ENCODE assay signal across 15 cellular contexts in the genomic region with DNA sequence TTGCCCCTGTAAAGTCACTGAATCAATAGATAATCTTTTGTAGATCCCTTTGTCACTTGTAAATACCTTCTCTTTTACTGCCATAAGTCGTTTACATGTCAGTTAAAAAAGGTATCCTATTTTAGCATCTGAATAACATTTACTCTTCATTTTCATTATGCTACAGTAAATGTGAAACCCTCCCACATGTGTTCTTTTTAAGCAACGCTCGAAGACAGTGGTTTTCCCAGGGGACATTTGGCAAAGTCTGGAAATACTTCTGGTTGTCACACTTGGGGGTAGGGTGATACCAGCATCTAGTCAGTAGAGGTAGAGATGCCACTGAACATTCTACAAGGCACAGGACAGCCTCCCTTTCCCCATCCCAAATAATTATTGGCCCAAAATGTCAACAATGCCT. TPM values are rescaled to one million over a fixed set of nuclear protein-coding genes. Genes with fewer than 3 reads are reported as not detected.
DNase-seq lines count a peak whose midpoint lies in the region; ATAC-seq and TF ChIP-seq lines count a peak whose summit lies in the region.
"Had no signal": no experiment of that assay in that cellular context is flagged by ENCODE, and none has a peak within 500 bp of the region (broad histone marks: within the 10 kb centered on the region; RNA-seq: fewer than 3 reads in every experiment).

No MANE protein-coding gene starts in this region.

- intact Hi-C loops in thyroid gland (cut with DNase I), result no loop called here

- no peaks in the 10 kb centered on the region for H3K27me3 Mint-ChIP-seq in CD4-positive, CD25-positive, alpha-beta regulatory T cell
- H3K27me3 Mint-ChIP-seq: naive B cell had no signal

- H3K27me3 ChIP-seq in CD4-positive, CD25-positive, alpha-beta regulatory T cell (ENCODE audit: control insufficient read depth, insufficient read depth, low read length), result no peaks in the 10 kb centered on the region
- no peaks in the 10 kb centered on the region for H3K27me3 ChIP-seq in thyroid gland

- no peak overlapping the region for H3K4me3 ChIP-seq in CD4-positive, CD25-positive, alpha-beta regulatory T cell (ENCODE audit: low read depth, low read length)
- H3K4me3 ChIP-seq in thyroid gland (replicated peaks in 1 of 3), result no peak overlapping the region

- H3K36me3 Mint-ChIP-seq in CD4-positive, CD25-positive, alpha-beta regulatory T cell, result peaks cover 34% of the 10 kb centered on the region

- DNase-seq in CD4-positive, CD25-positive, alpha-beta regulatory T cell, result no peak
- DNase-seq in fibroblast of peridontal ligament (ENCODE audit: extremely low read depth) (peak; percentile 27), NCI-H226 (no peak), thyroid gland (no peak), A172 (ENCODE audit: low spot score) (no peak)
- DNase-seq in stimulated activated CD4-positive, alpha-beta T cell treated with anti-CD3 and anti-CD28 coated beads, Interleukin-2, amount 100 ng/mL, for 24 hours, result no peak
- DNase-seq: Karpas-422, naive B cell, NCI-H146, NCI-H510A had no signal

- H3K9me3 Mint-ChIP-seq in CD4-positive, CD25-positive, alpha-beta regulatory T cell, result no peaks in the 10 kb centered on the region
- H3K9me3 Mint-ChIP-seq: naive B cell had no signal

- H3K4me1 Mint-ChIP-seq in CD4-positive, CD25-positive, alpha-beta regulatory T cell, result peaks cover 31 to 72% (median 50%) of the 10 kb centered on the region in 4 donors

- H3K36me3 ChIP-seq in CD4-positive, CD25-positive, alpha-beta regulatory T cell (ENCODE audit: control insufficient read depth, insufficient read depth, low read length), result peaks cover 29% of the 10 kb centered on the region
- no peaks in the 10 kb centered on the region for H3K36me3 ChIP-seq in thyroid gland

- TF ChIP-seq CTCF in thyroid gland (IDR thresholded peaks at IDR 0.05), result no peak

- H3K4me1 ChIP-seq in CD4-positive, CD25-positive, alpha-beta regulatory T cell (ENCODE audit: control insufficient read depth, insufficient read depth, low read length, poor library complexity, severe bottlenecking), result peaks cover 7% of the 10 kb centered on the region
- H3K4me1 ChIP-seq in thyroid gland, result peaks cover 0 to 6% of the 10 kb centered on the region in 2 donors

- H3K4me3 Mint-ChIP-seq in CD4-positive, CD25-positive, alpha-beta regulatory T cell, result peak overlapping the region in 1 of 4 donors; percentile 6
- H3K4me3 Mint-ChIP-seq: naive B cell had no signal

- 78 to 83% methylated on average over 3 of the region's 3 CpGs for WGBS in thyroid gland, 2 donors

- TF ChIP-seq POLR2A in thyroid gland (IDR thresholded peaks at IDR 0.05), result no peak

- no peak overlapping the region for H3K27ac ChIP-seq in CD4-positive, CD25-positive, alpha-beta regulatory T cell (ENCODE audit: insufficient read depth, low read length, poor library complexity, severe bottlenecking)
- H3K27ac ChIP-seq in thyroid gland, result no peak overlapping the region
- H3K27ac ChIP-seq: C4-2B, epithelial cell of prostate, HL-60 had no signal

- no peaks in the 10 kb centered on the region for H3K9me3 ChIP-seq in CD4-positive, CD25-positive, alpha-beta regulatory T cell (ENCODE audit: control insufficient read depth in 2 of 2, low read length in 2 of 2)
- no peaks in the 10 kb centered on the region for H3K9me3 ChIP-seq in thyroid gland

- ATAC-seq in CD4-positive, CD25-positive, alpha-beta regulatory T cell (ENCODE audit: low read depth in 2 of 2), result no peak
- peak; percentile 34 for ATAC-seq in GM18909 (IDR thresholded peaks at IDR 0.05; ENCODE audit: poor library complexity, unreplicated experiment)
- peak; percentile 68 for ATAC-seq in HG03066 (IDR thresholded peaks at IDR 0.05; ENCODE audit: low read depth, unreplicated experiment)

- peak overlapping the region; percentile 10 to 77 (median 63) for H3K27ac Mint-ChIP-seq in CD4-positive, CD25-positive, alpha-beta regulatory T cell

RNA-seq across cellular contexts. Expression of gene ATAD1, which starts 23.7 kb away (rescaled TPM):
- 33.1 TPM for total RNA-seq in CD4-positive, CD25-positive, alpha-beta regulatory T cell
- polyA plus RNA-seq in CD4-positive, CD25-positive, alpha-beta regulatory T cell, result 10 to 100 TPM; 31.5 to 50.1 (median 38.8) TPM
- 10 to 100 TPM; 40.3 to 72.1 (median 53.7) TPM for total RNA-seq in thyroid gland
- total RNA-seq in A172 (2014; rRNA removed; shearing (Covaris generic)), result 62.9 TPM in 2 replicates

Comparison
In these comparisons a context has a peak if more than half of its experiments do, and no peak if none do; other contexts are left out.
1. ATAC-seq: peak in GM18909 (single experiment) and HG03066 (single experiment); none in CD4-positive, CD25-positive, alpha-beta regulatory T cell (0 of 2).